Comparison of ENCODE assay signal across 16 cellular contexts in the genomic region with DNA sequence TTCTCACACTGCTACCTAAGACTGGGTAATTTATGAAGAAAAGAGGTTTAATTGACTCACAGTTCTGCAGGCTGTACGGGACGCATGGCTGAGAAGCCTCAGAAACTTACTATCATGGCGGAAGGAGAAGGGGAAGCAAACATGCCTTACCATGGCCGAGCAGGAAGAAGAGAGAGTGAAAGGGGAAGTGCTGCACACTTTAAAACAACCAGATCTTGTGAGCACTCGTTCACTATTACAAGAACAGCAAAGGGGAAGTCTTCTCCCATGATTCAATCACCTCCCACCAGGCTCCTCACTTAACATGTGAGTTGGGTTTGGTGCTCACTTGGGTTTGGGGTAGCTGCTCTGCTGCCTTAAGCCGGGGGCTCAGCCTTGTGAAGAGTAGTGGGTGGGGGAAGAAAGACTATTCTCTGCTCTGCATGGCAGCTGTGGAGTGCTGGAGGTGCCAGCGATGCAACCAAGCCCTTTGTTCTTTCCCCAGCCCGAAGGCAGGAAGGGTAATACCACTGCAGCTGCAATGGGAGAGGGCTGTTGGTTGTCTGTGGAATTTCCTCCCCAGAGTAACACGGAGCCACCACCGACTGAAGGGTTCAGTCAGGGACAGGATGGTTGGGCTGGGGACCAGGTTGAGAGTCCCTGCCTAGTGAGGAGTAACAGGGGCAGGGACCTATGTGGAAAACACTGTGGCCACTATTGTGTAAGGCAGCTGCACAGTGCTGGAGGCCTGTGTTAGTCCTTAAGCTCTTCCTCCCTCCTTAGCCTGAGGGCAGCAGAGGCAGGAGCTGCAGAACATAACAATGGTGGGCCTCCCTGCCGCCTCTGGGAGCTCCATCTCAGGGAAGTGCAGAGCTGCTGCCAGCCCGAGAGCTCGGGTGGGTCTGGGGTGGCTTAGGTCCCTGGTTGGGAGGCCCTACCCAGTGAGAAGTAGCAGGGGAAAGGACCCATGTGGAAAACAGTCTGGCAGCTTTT.
DNase-seq lines count a peak whose midpoint lies in the region; ATAC-seq and TF ChIP-seq lines count a peak whose summit lies in the region.
"Had no signal": no experiment of that assay in that cellular context is flagged by ENCODE, and none has a peak within 500 bp of the region (broad histone marks: within the 10 kb centered on the region; RNA-seq: fewer than 3 reads in every experiment).

No MANE protein-coding gene starts in this region.

- 93% methylated on average over 11 of the region's 13 CpGs for WGBS in mesenchymal stem cell
- 20 to 22% methylated on average over 13 of the region's 13 CpGs for WGBS in GM23248 (ENCODE audit: low coverage in 1 of 2, low lambda C conversion rate in 2 of 2, missing lambda C conversion rate in 2 of 2), 2 experiments

- in situ Hi-C loops in GM23248 (cut with MboI) = no loop called here

- H3K9ac ChIP-seq in BLaER1 (no peak overlapping the region), SU-DHL-6 (ENCODE audit: low read length) (no peak overlapping the region), mesenchymal stem cell (ENCODE audit: low read length) (no peak overlapping the region), GM23248 (no peak overlapping the region)

- no peak for ATAC-seq in GM21423 (IDR thresholded peaks at IDR 0.05; ENCODE audit: unreplicated experiment)
- ATAC-seq: Right ventricle myocardium inferior had no signal

- no peak overlapping the region for H2AK5ac ChIP-seq in mesenchymal stem cell (ENCODE audit: low read length, severe bottlenecking)

- H4K8ac ChIP-seq in mesenchymal stem cell (ENCODE audit: low read length) = no peak overlapping the region

- no peaks in the 10 kb centered on the region for H4K20me1 ChIP-seq in BLaER1
- H4K20me1 ChIP-seq in SU-DHL-6 (ENCODE audit: low read depth, low read length) = no peaks in the 10 kb centered on the region
- H4K20me1 ChIP-seq in GM23248 (ENCODE audit: insufficient read depth) = no peaks in the 10 kb centered on the region

- H3K4me1 ChIP-seq in BLaER1 (peaks cover 12% of the 10 kb centered on the region; the same call in 1 of the 2 replicates), mesenchymal stem cell (ENCODE audit: control insufficient read depth, insufficient read depth, low read depth, low read length) (no peaks in the 10 kb centered on the region), GM23248 (ENCODE audit: insufficient read depth) (no peaks in the 10 kb centered on the region)
- H3K4me1 ChIP-seq: HAP-1, heart right ventricle, left ventricle myocardium inferior, tibial nerve had no signal

- H3K27me3 ChIP-seq in BLaER1 = no peaks in the 10 kb centered on the region
- no peaks in the 10 kb centered on the region for H3K27me3 ChIP-seq in SU-DHL-6 (ENCODE audit: low read length)
- H3K27me3 ChIP-seq in mesenchymal stem cell (ENCODE audit: control insufficient read depth in 1 of 2, insufficient read depth in 1 of 2, low read length in 2 of 2) = no peaks in the 10 kb centered on the region
- H3K27me3 ChIP-seq in GM23248 (replicated peaks; ENCODE audit: insufficient read depth) = no peaks in the 10 kb centered on the region
- H3K27me3 ChIP-seq: cardiac muscle cell, heart right ventricle, tibial nerve had no signal

- no peaks in the 10 kb centered on the region for H3F3A ChIP-seq in SU-DHL-6 (ENCODE audit: insufficient read depth)
- H3F3A ChIP-seq in GM23248 (ENCODE audit: insufficient read depth) = no peaks in the 10 kb centered on the region

- peak overlapping the region; percentile 25 for H4K91ac ChIP-seq in mesenchymal stem cell (ENCODE audit: low read length)

- no peak for TF ChIP-seq CTCF in SU-DHL-6 (IDR thresholded peaks at IDR 0.05; ENCODE audit: insufficient read depth, low read length, poor library complexity, severe bottlenecking)

- H3K9me2 ChIP-seq in SU-DHL-6 (replicated peaks; ENCODE audit: insufficient read depth, low read length) = no peaks in the 10 kb centered on the region
- H3K9me2 ChIP-seq in GM23248 (ENCODE audit: insufficient read depth) = no peaks in the 10 kb centered on the region

- H2BK12ac ChIP-seq in mesenchymal stem cell (ENCODE audit: low read length in 2 of 2) = no peak overlapping the region

- H2BK15ac ChIP-seq in mesenchymal stem cell (ENCODE audit: low read depth, poor library complexity, severe bottlenecking) = no peak overlapping the region

- peak overlapping the region; percentile 65 for H3K27ac ChIP-seq in BLaER1
- no peak overlapping the region for H3K27ac ChIP-seq in SU-DHL-6 (ENCODE audit: low read depth, low read length)
- H3K27ac ChIP-seq in mesenchymal stem cell (ENCODE audit: low read length, poor library complexity, severe bottlenecking) = no peak overlapping the region
- H3K27ac ChIP-seq in GM23248 = no peak overlapping the region
- H3K27ac ChIP-seq: cardiac muscle cell, heart right ventricle, left ventricle myocardium inferior, tibial nerve, WERI-Rb-1 had no signal

- no peaks in the 10 kb centered on the region for H3K79me1 ChIP-seq in mesenchymal stem cell (replicated peaks; ENCODE audit: low read length, poor library complexity, severe bottlenecking)

- H2BK5ac ChIP-seq in mesenchymal stem cell (ENCODE audit: low read depth, low read length, poor library complexity, severe bottlenecking) = no peak overlapping the region

- no peaks in the 10 kb centered on the region for H3K79me2 ChIP-seq in SU-DHL-6 (ENCODE audit: insufficient read depth, low read length)
- H3K79me2 ChIP-seq in GM23248 (ENCODE audit: insufficient read depth) = no peaks in the 10 kb centered on the region

- H3K9me3 ChIP-seq in BLaER1 = no peaks in the 10 kb centered on the region
- no peaks in the 10 kb centered on the region for H3K9me3 ChIP-seq in SU-DHL-6 (ENCODE audit: insufficient read depth, low read length)
- H3K9me3 ChIP-seq in mesenchymal stem cell (ENCODE audit: control insufficient read depth, low read length) = no peaks in the 10 kb centered on the region
- H3K9me3 ChIP-seq in GM23248 (ENCODE audit: low read depth) = no peaks in the 10 kb centered on the region
- H3K9me3 ChIP-seq: HAP-1, heart right ventricle, left ventricle myocardium inferior, tibial nerve had no signal

- H3K4me2 ChIP-seq in BLaER1 (peak overlapping the region; percentile 46), SU-DHL-6 (ENCODE audit: low read depth, low read length, poor library complexity, severe bottlenecking) (no peak overlapping the region), mesenchymal stem cell (ENCODE audit: low read length, poor library complexity, severe bottlenecking) (no peak overlapping the region), GM23248 (ENCODE audit: unreplicated experiment) (no peak overlapping the region)

- no peak overlapping the region for H3K23ac ChIP-seq in mesenchymal stem cell (ENCODE audit: low read length in 2 of 2)

- DNase-seq in Kasumi-1 (lab: John Stamatoyannopoulos, UW) (peak; percentile 84 to 86), mesenchymal stem cell (peak; percentile 2), NCI-H524 treated with DMSO at 0.1 percent for 48 hours (lab: John Stamatoyannopoulos, UW) (no peak), GM23248 (no peak), GM19240 (ENCODE audit: insufficient read length, low spot score) (no peak)
- DNase-seq: heart right ventricle, left ventricle myocardium inferior, NCI-H1105, WERI-Rb-1 had no signal

- H3K18ac ChIP-seq in mesenchymal stem cell (ENCODE audit: low read depth in 1 of 2, low read length in 2 of 2) = no peak overlapping the region

- H3K4ac ChIP-seq in mesenchymal stem cell (ENCODE audit: low read depth in 1 of 2, low read length in 2 of 2) = no peak overlapping the region

- peak overlapping the region in 1 of 2 experiments; percentile 28 for H3K14ac ChIP-seq in mesenchymal stem cell (ENCODE audit: low read length in 2 of 2)

- H3K4me3 ChIP-seq in BLaER1 (no peak overlapping the region), SU-DHL-6 (ENCODE audit: insufficient read depth, low read length, poor library complexity, severe bottlenecking) (no peak overlapping the region), mesenchymal stem cell (ENCODE audit: insufficient read depth in 1 of 2, low read depth in 1 of 2, low read length in 2 of 2) (no peak overlapping the region), GM23248 (no peak overlapping the region)
- H3K4me3 ChIP-seq: cardiac muscle cell, HAP-1, heart right ventricle, left ventricle myocardium inferior, tibial nerve had no signal

- no peaks in the 10 kb centered on the region for H3K36me3 ChIP-seq in BLaER1
- no peaks in the 10 kb centered on the region for H3K36me3 ChIP-seq in SU-DHL-6 (ENCODE audit: low read length)
- H3K36me3 ChIP-seq in mesenchymal stem cell (ENCODE audit: control insufficient read depth in 1 of 2, insufficient read depth in 2 of 2, low read depth in 1 of 2, low read length in 2 of 2) = no peaks in the 10 kb centered on the region
- no peaks in the 10 kb centered on the region for H3K36me3 ChIP-seq in GM23248 (ENCODE audit: low read depth)
- H3K36me3 ChIP-seq: cardiac muscle cell, HAP-1, heart right ventricle, left ventricle myocardium inferior, tibial nerve, WERI-Rb-1 had no signal

- H2AFZ ChIP-seq in SU-DHL-6 (ENCODE audit: low read depth, low read length, severe bottlenecking) = peak overlapping the region; percentile 7
- H2AFZ ChIP-seq in mesenchymal stem cell (ENCODE audit: low read depth, low read length) = no peak overlapping the region
- no peak overlapping the region for H2AFZ ChIP-seq in GM23248

- H2BK120ac ChIP-seq in mesenchymal stem cell (ENCODE audit: low read depth, low read length) = no peak overlapping the region

Comparison
In these comparisons a context has a peak if more than half of its experiments do, and no peak if none do; other contexts are left out.
1. DNase-seq: peak in Kasumi-1 (2 of 2) and mesenchymal stem cell (single experiment); none in NCI-H524 treated with DMSO at 0.1 percent for 48 hours (single experiment), GM23248 (single experiment) and GM19240 (single experiment).